ENCODE assay signal across 9 cellular contexts in genomic region chr3:9947025-9947995, GRCh38. TPM values are rescaled to one million over a fixed set of nuclear protein-coding genes. Genes with fewer than 3 reads are reported as not detected.
DNase-seq lines count a peak whose midpoint lies in the region; ATAC-seq and TF ChIP-seq lines count a peak whose summit lies in the region.
"Had no signal": no experiment of that assay in that cellular context is flagged by ENCODE, and none has a peak within 500 bp of the region (broad histone marks: within the 10 kb centered on the region; RNA-seq: fewer than 3 reads in every experiment).

No MANE protein-coding gene starts in this region.

- no peaks in the 10 kb centered on the region for H3K36me3 ChIP-seq in Peyer's patch

- TF ChIP-seq POLR2A in Peyer's patch (IDR thresholded peaks at IDR 0.05): peak in 1 of 2 donors; percentile 12

- H3K9me3 ChIP-seq in Peyer's patch: no peaks in the 10 kb centered on the region

- in situ Hi-C loops in KBM-7 (cut with MboI; ENCODE audit: low pct_unique_long_range_greater_than_20kb, low sequenced_read_pairs): no loop called here

- peak overlapping the region; percentile 40 to 84 (median 72) for H3K27ac ChIP-seq in Peyer's patch

- DNase-seq in GM03348 (ENCODE audit: low spot score) (peak; percentile 89), Peyer's patch (peak in 2 of 3 donors; percentile 75 to 89), fibroblast of mammary gland (ENCODE audit: low read depth) (peak; percentile 71), myocyte (ENCODE audit: low read depth) (peak; percentile 72), KBM-7 (no peak), GDM1 (lab: John Stamatoyannopoulos, UW) (no peak)

- H3K4me1 ChIP-seq in Peyer's patch: peaks cover 0 to 18% (median 5%) of the 10 kb centered on the region in 4 donors

- TF ChIP-seq CTCF in Peyer's patch (IDR thresholded peaks at IDR 0.05): peak in 4 of 6 experiments; percentile 30 to 80 (median 70)
- TF ChIP-seq CTCF in fibroblast of mammary gland (conservative IDR thresholded peaks at IDR 0.05; ENCODE audit: control insufficient read depth, insufficient read depth, low read depth, low read length): peak; percentile 24

- H3K27me3 ChIP-seq in Peyer's patch: no peaks in the 10 kb centered on the region

- H3K4me3 ChIP-seq in Peyer's patch: peak overlapping the region; percentile 39 to 70 (median 52)
- peak overlapping the region; percentile 59 for H3K4me3 ChIP-seq in fibroblast of mammary gland (ENCODE audit: control insufficient read depth, low read depth, low read length)

- ATAC-seq in GM21423 (IDR thresholded peaks at IDR 0.05; ENCODE audit: unreplicated experiment): no peak
- no peak for ATAC-seq in GM18909 (IDR thresholded peaks at IDR 0.05; ENCODE audit: poor library complexity, unreplicated experiment)

RNA-seq across cellular contexts. Expression of gene PRRT3, which starts 4.9 kb away (rescaled TPM):
- total RNA-seq in Peyer's patch (10 to 100 TPM in 1 of 4 donors, 1 to 10 TPM in 3; 1.9 to 13.2 (median 3.6) TPM), myocyte (1.1 and 1.3 TPM in 2 replicates)
- 3.5 TPM for polyA plus RNA-seq in myocyte (2012)

RNA-seq across cellular contexts. Expression of gene CRELD1, which starts 13.7 kb away (rescaled TPM):
- total RNA-seq in Peyer's patch (10 to 100 TPM; 21.9 to 45.6 (median 34.4) TPM), myocyte (90.8 and 135 TPM in 2 replicates)
- polyA plus RNA-seq in myocyte (2012): 66.4 TPM

RNA-seq across cellular contexts. Expression of gene IL17RC, which starts 30.4 kb away (rescaled TPM):
- 100 to 1,000 TPM in 3 of 4 donors, 10 to 100 TPM in 1; 22.3 to 125 (median 123) TPM for total RNA-seq in Peyer's patch
- total RNA-seq in myocyte: 24.4 and 33.9 TPM in 2 replicates
- polyA plus RNA-seq in myocyte (2012): 28.3 TPM

RNA-seq across cellular contexts. Expression of gene EMC3, which starts 39.3 kb away (rescaled TPM):
- total RNA-seq in Peyer's patch (10 to 100 TPM; 23.9 to 42.2 (median 32.8) TPM), myocyte (66.2 and 96.0 TPM in 2 replicates)
- 101 TPM for polyA plus RNA-seq in myocyte (2012)

RNA-seq across cellular contexts. Expression of gene IL17RE, which starts 44.7 kb away (rescaled TPM):
- total RNA-seq in Peyer's patch (100 to 1,000 TPM in 2 of 4 donors, 10 to 100 TPM in 2; 11.6 to 160 (median 109) TPM), myocyte (0.40 and 0.68 TPM in 2 replicates)
- polyA plus RNA-seq in myocyte (2012): 1.3 TPM
- polyA plus RNA-seq: IgD-negative memory B cell had no signal

Comparison
In these comparisons a context has a peak if more than half of its experiments do, and no peak if none do; other contexts are left out.
1. DNase-seq: peak in GM03348 (single experiment), Peyer's patch (2 of 3), fibroblast of mammary gland (single experiment) and myocyte (single experiment); none in KBM-7 (single experiment) and GDM1 (single experiment).